8 cellular contexts compared by ENCODE assay signal in genomic region chr9:2016411-2017208, GRCh38. TPM values are rescaled to one million over a fixed set of nuclear protein-coding genes. Genes with fewer than 3 reads are reported as not detected.
A peak's percentile ranks its signal among the peaks of the same experiment; 100 is the strongest.
DNase-seq lines count a peak whose midpoint lies in the region; ATAC-seq and TF ChIP-seq lines count a peak whose summit lies in the region.

No MANE protein-coding gene starts in this region.

- peak; percentile 71 for TF ChIP-seq POLR2A in prostate gland (IDR thresholded peaks at IDR 0.05)

- H3K27me3 ChIP-seq in right atrium auricular region (no peaks in the 10 kb centered on the region), prostate gland (replicated peaks; ENCODE audit: insufficient read depth) (no peaks in the 10 kb centered on the region)

- ATAC-seq in HG02610 (IDR thresholded peaks at IDR 0.05; ENCODE audit: unreplicated experiment): no peak

- no peaks in the 10 kb centered on the region; the same call in 1 of the 2 replicates for H3K4me1 ChIP-seq in ES-I3 (ENCODE audit: insufficient read depth, low read length)
- peaks cover 0 to 44% of the 10 kb centered on the region in 2 donors for H3K4me1 ChIP-seq in right atrium auricular region
- peaks cover 8% of the 10 kb centered on the region for H3K4me1 ChIP-seq in prostate gland (replicated peaks)

- DNase-seq in KBM-7: peak; percentile 82
- DNase-seq in T follicular helper cell (ENCODE audit: low read depth): peak; percentile 54
- DNase-seq in amniotic stem cell (lab: John Stamatoyannopoulos, UW): peak; percentile 22
- peak; percentile 86 for DNase-seq in right atrium auricular region (ENCODE audit: low spot score)
- DNase-seq in prostate gland (ENCODE audit: low spot score): peak; percentile 89
- DNase-seq in ureter (ENCODE audit: low spot score): peak; percentile 90

- peak in 1 of 2 donors; percentile 41 for TF ChIP-seq CTCF in right atrium auricular region (IDR thresholded peaks at IDR 0.05)
- TF ChIP-seq CTCF in prostate gland (IDR thresholded peaks at IDR 0.05): no peak

- H3K4me3 ChIP-seq in right atrium auricular region (peak overlapping the region; percentile 80 to 83), prostate gland (peak overlapping the region; percentile 83 to 87)

- H3K9me3 ChIP-seq in ES-I3 (ENCODE audit: control insufficient read depth, insufficient read depth, low read length): no peaks in the 10 kb centered on the region
- H3K9me3 ChIP-seq in right atrium auricular region: no peaks in the 10 kb centered on the region
- no peaks in the 10 kb centered on the region for H3K9me3 ChIP-seq in prostate gland

- peak overlapping the region; percentile 90; the same call in 1 of the 2 replicates for H3K9ac ChIP-seq in ES-I3 (ENCODE audit: low read depth, low read length)

- no peaks in the 10 kb centered on the region for H3K36me3 ChIP-seq in ES-I3 (ENCODE audit: insufficient read depth, low read length)
- no peaks in the 10 kb centered on the region for H3K36me3 ChIP-seq in right atrium auricular region
- H3K36me3 ChIP-seq in prostate gland: no peaks in the 10 kb centered on the region

- H3K27ac ChIP-seq in right atrium auricular region (peak overlapping the region; percentile 95 to 99), prostate gland (peak overlapping the region; percentile 95 to 98)

- under 1% methylated on average over 61 of the region's 81 CpGs for WGBS in prostate gland

- in situ Hi-C loops in KBM-7 (cut with MboI; ENCODE audit: low pct_unique_long_range_greater_than_20kb, low sequenced_read_pairs): no loop called here

- intact Hi-C loops in prostate gland (cut with DNase I): loop anchor here (10.0 kb wide), 1 partner anchor 828 kb away; the partner anchor contains the start of gene PUM3

RNA-seq across cellular contexts. Expression of gene SMARCA2, which starts 1.5 kb away (rescaled TPM):
- total RNA-seq in right atrium auricular region (100 to 1,000 TPM in 1 of 2 donors, 10 to 100 TPM in 1; 63.8 to 109 TPM), prostate gland (100 to 1,000 TPM; 125 to 175 TPM), ureter (283 TPM)

Comparison
In these comparisons a context has a peak if more than half of its experiments do, and no peak if none do; other contexts are left out.
1. DNase-seq: peak in every context shown above with its lines; median percentile 90 in ureter; 89 in prostate gland; 86 in right atrium auricular region; 82 in KBM-7; 54 in T follicular helper cell; 22 in amniotic stem cell.